1 cellular context compared by ENCODE assay signal in genomic region chr11:63277345-63277943, GRCh38.
TF ChIP-seq lines count a peak whose summit lies in the region.

No MANE protein-coding gene starts in this region.

TF ChIP-seq in GM12878, 131 proteins besides CTCF, POLR2A, EP300 and RAD21 (continued from another document):
- TF ChIP-seq CUX1 (IDR thresholded peaks at IDR 0.05; ENCODE audit: insufficient replicate concordance, low read depth, low read length) (no peak), CHD2 (IDR thresholded peaks at IDR 0.05; ENCODE audit: borderline replicate concordance, low read depth, low read length) (no peak), POLR2AphosphoS5 (IDR thresholded peaks at IDR 0.05; ENCODE audit: low read length) (no peak), ASH2L (IDR thresholded peaks at IDR 0.05; ENCODE audit: borderline replicate concordance, low read depth) (no peak), CBX5 (IDR thresholded peaks at IDR 0.05; ENCODE audit: low read depth) (no peak), RUNX3 (IDR thresholded peaks at IDR 0.05; ENCODE audit: low read length) (no peak)
